ENCODE assay signal across 8 cellular contexts in the genomic region with DNA sequence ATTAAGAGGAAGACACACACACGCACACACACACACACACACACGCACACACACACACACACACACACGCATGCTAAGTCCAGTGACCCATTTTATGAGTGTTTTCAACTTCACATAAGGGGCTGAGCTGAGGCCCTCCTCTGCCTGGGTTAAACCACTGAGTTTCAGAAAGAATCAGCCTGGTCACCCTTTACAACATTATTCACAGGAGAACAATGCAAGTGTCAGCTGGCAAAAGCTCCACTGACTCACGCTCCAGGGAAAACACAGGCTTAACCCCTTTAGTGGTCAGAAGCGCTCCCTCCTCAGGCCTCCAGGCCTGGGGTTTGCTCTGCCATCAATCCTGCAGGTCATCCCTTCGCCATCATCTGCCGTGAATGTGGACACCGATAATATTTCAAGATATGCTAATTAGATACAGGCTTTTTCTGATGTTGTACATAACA. TPM values are rescaled to one million over a fixed set of nuclear protein-coding genes. Genes with fewer than 3 reads are reported as not detected.
A peak's percentile ranks its signal among the peaks of the same experiment; 100 is the strongest.
DNase-seq lines count a peak whose midpoint lies in the region; ATAC-seq and TF ChIP-seq lines count a peak whose summit lies in the region.

No MANE protein-coding gene starts in this region.

- no TSS peak for BruUV-seq in MCF 10A (replicated peaks; lab: Mats Ljungman, UMichigan)

- CTCF ChIA-PET in MCF 10A (lab: Yijun Ruan, JAX): interaction anchor here (0.9 to 3.0 kb wide), 3 partner anchors 9 to 127 kb away, joined by 3 to 14 read pairs (median 5); no protein-coding TSS in a partner anchor
- CTCF ChIA-PET in activated CD4-positive, alpha-beta memory T cell treated with anti-CD3 and anti-CD28 coated beads, Interleukin-2, amount 10 ng/mL, durations not matched to agents 7 days and 5 days (lab: Charles Lee): interaction anchor here (0.7 kb wide), 1 partner anchor 1185 kb away, joined by 3 read pairs; no protein-coding TSS in a partner anchor

- no peak for TF ChIP-seq CTCF in MCF 10A (IDR thresholded peaks at IDR 0.05; ENCODE audit: unreplicated experiment)

- intact Hi-C loops in MCF 10A (cut with micrococcal nuclease): no loop called here

- ATAC-seq in stimulated activated effector memory CD8-positive, alpha-beta T cell treated with anti-CD3 and anti-CD28 coated beads, Interleukin-12 subunit alpha, Interleukin-12 subunit beta, amount 100 ng/mL, for 72 hours: peak; percentile 95
- ATAC-seq in GM21515 (IDR thresholded peaks at IDR 0.05; ENCODE audit: unreplicated experiment) (no peak), HG02884 (IDR thresholded peaks at IDR 0.05; ENCODE audit: unreplicated experiment) (no peak)

- no peak overlapping the region for H3K4me3 Mint-ChIP-seq in MCF 10A (ENCODE audit: unreplicated experiment)
- peak overlapping the region; percentile 16 for H3K4me3 Mint-ChIP-seq in stimulated activated effector memory CD8-positive, alpha-beta T cell treated with anti-CD3 and anti-CD28 coated beads, Interleukin-12 subunit alpha, Interleukin-12 subunit beta, amount 100 ng/mL, for 72 hours
- no peak overlapping the region for H3K4me3 Mint-ChIP-seq in activated CD4-positive, alpha-beta memory T cell treated with anti-CD3 and anti-CD28 coated beads, Interleukin-2, amount 10 ng/mL, durations not matched to agents 7 days and 5 days

- peaks cover 12% of the 10 kb centered on the region for H3K36me3 Mint-ChIP-seq in MCF 10A (ENCODE audit: insufficient read depth, unreplicated experiment)
- H3K36me3 Mint-ChIP-seq in stimulated activated effector memory CD8-positive, alpha-beta T cell treated with anti-CD3 and anti-CD28 coated beads, Interleukin-12 subunit alpha, Interleukin-12 subunit beta, amount 100 ng/mL, for 72 hours: peaks cover 89% of the 10 kb centered on the region
- no peaks in the 10 kb centered on the region for H3K36me3 Mint-ChIP-seq in activated CD4-positive, alpha-beta memory T cell treated with anti-CD3 and anti-CD28 coated beads, Interleukin-2, amount 10 ng/mL, durations not matched to agents 7 days and 5 days (ENCODE audit: low read depth)

- H3K27me3 Mint-ChIP-seq in MCF 10A (ENCODE audit: insufficient read depth, unreplicated experiment): no peaks in the 10 kb centered on the region
- H3K27me3 Mint-ChIP-seq in activated CD4-positive, alpha-beta memory T cell treated with anti-CD3 and anti-CD28 coated beads, Interleukin-2, amount 10 ng/mL, durations not matched to agents 7 days and 5 days: no peaks in the 10 kb centered on the region

- POLR2A ChIA-PET in MCF 10A (lab: Yijun Ruan, JAX): interaction anchor here (0.6 kb wide), 1 partner anchor 45 kb away, joined by 3 read pairs; no protein-coding TSS in a partner anchor
- POLR2A ChIA-PET in activated CD4-positive, alpha-beta memory T cell treated with anti-CD3 and anti-CD28 coated beads, Interleukin-2, amount 10 ng/mL, durations not matched to agents 7 days and 5 days (lab: Charles Lee): interaction anchor here (0.6 to 1.1 kb wide), 2 partner anchors 16 to 60 kb away, joined by 3 read pairs; no protein-coding TSS in a partner anchor

- DNase-seq in HCEC 1CT: peak; percentile 94
- peak; percentile 86 for DNase-seq in MCF 10A (ENCODE audit: unreplicated experiment)
- DNase-seq in islet precursor cell: peak; percentile 81
- peak in 1 of 2 donors; percentile 54 for DNase-seq in stimulated activated effector memory CD8-positive, alpha-beta T cell treated with anti-CD3 and anti-CD28 coated beads, Interleukin-12 subunit alpha, Interleukin-12 subunit beta, amount 100 ng/mL, for 72 hours (ENCODE audit: low spot score in 2 of 2)
- no peak for DNase-seq in activated CD4-positive, alpha-beta memory T cell treated with anti-CD3 and anti-CD28 coated beads, Interleukin-2, amount 10 ng/mL, durations not matched to agents 7 days and 5 days
- no peak for DNase-seq in NCI-H774 (lab: John Stamatoyannopoulos, UW)

- H3K9me3 Mint-ChIP-seq in MCF 10A (ENCODE audit: unreplicated experiment): no peaks in the 10 kb centered on the region
- no peaks in the 10 kb centered on the region for H3K9me3 Mint-ChIP-seq in stimulated activated effector memory CD8-positive, alpha-beta T cell treated with anti-CD3 and anti-CD28 coated beads, Interleukin-12 subunit alpha, Interleukin-12 subunit beta, amount 100 ng/mL, for 72 hours
- no peaks in the 10 kb centered on the region for H3K9me3 Mint-ChIP-seq in activated CD4-positive, alpha-beta memory T cell treated with anti-CD3 and anti-CD28 coated beads, Interleukin-2, amount 10 ng/mL, durations not matched to agents 7 days and 5 days

- peaks cover 9% of the 10 kb centered on the region for H3K4me1 Mint-ChIP-seq in MCF 10A (ENCODE audit: insufficient read depth, unreplicated experiment)
- peaks cover 32% of the 10 kb centered on the region for H3K4me1 Mint-ChIP-seq in stimulated activated effector memory CD8-positive, alpha-beta T cell treated with anti-CD3 and anti-CD28 coated beads, Interleukin-12 subunit alpha, Interleukin-12 subunit beta, amount 100 ng/mL, for 72 hours
- H3K4me1 Mint-ChIP-seq in activated CD4-positive, alpha-beta memory T cell treated with anti-CD3 and anti-CD28 coated beads, Interleukin-2, amount 10 ng/mL, durations not matched to agents 7 days and 5 days: peaks cover 27% of the 10 kb centered on the region

- H3K27ac Mint-ChIP-seq in MCF 10A (ENCODE audit: low read depth, unreplicated experiment): peak overlapping the region; percentile 46
- H3K27ac Mint-ChIP-seq in stimulated activated effector memory CD8-positive, alpha-beta T cell treated with anti-CD3 and anti-CD28 coated beads, Interleukin-12 subunit alpha, Interleukin-12 subunit beta, amount 100 ng/mL, for 72 hours: peak overlapping the region; percentile 84
- no peak overlapping the region for H3K27ac Mint-ChIP-seq in activated CD4-positive, alpha-beta memory T cell treated with anti-CD3 and anti-CD28 coated beads, Interleukin-2, amount 10 ng/mL, durations not matched to agents 7 days and 5 days

RNA-seq across cellular contexts. Expression of a gene that starts 46.9 kb away (rescaled TPM):
- total RNA-seq in MCF 10A (2022): 17.9 TPM in 2 replicates
- total RNA-seq in activated CD4-positive, alpha-beta memory T cell treated with anti-CD3 and anti-CD28 coated beads, Interleukin-2, amount 10 ng/mL, durations not matched to agents 7 days and 5 days: 10 to 100 TPM; 16.8 to 17.7 TPM

RNA-seq across cellular contexts. Expression of a gene that starts 47.0 kb away (rescaled TPM):
- 23.2 and 24.4 TPM in 2 replicates for total RNA-seq in MCF 10A (2022)
- total RNA-seq in activated CD4-positive, alpha-beta memory T cell treated with anti-CD3 and anti-CD28 coated beads, Interleukin-2, amount 10 ng/mL, durations not matched to agents 7 days and 5 days: 10 to 100 TPM; 15.7 to 17.8 TPM

Comparison
In these comparisons a context has a peak if more than half of its experiments do, and no peak if none do; other contexts are left out.
1. DNase-seq: peak in HCEC 1CT (single experiment), MCF 10A (single experiment) and islet precursor cell (single experiment); none in activated CD4-positive, alpha-beta memory T cell treated with anti-CD3 and anti-CD28 coated beads, Interleukin-2, amount 10 ng/mL, durations not matched to agents 7 days and 5 days (single experiment) and NCI-H774 (single experiment).